In genomic region chr6:17687136-17687535, GRCh38 we compare ENCODE assay signal across 24 cellular contexts. TPM values are rescaled to one million over a fixed set of nuclear protein-coding genes. Genes with fewer than 3 reads are reported as not detected.
DNase-seq lines count a peak whose midpoint lies in the region; ATAC-seq, FAIRE-seq and TF ChIP-seq lines count a peak whose summit lies in the region.
"Had no signal": no experiment of that assay in that cellular context is flagged by ENCODE, and none has a peak within 500 bp of the region (broad histone marks: within the 10 kb centered on the region; RNA-seq: fewer than 3 reads in every experiment).

No MANE protein-coding gene starts in this region.

- POLR2A ChIA-PET in HCT116 (lab: Charles Lee) = no interaction called here

- H3K36me3 Mint-ChIP-seq in activated naive CD4-positive, alpha-beta T cell treated with anti-CD3 and anti-CD28 coated beads, Interleukin-2, amount 50 U/mL, for 24 hours = peaks cover 22% of the 10 kb centered on the region
- H3K36me3 Mint-ChIP-seq in activated naive CD4-positive, alpha-beta T cell treated with anti-CD3 and anti-CD28 coated beads, Interleukin-2, amount 50 U/mL, for 72 hours = peaks cover 21 to 39% of the 10 kb centered on the region in 2 donors
- peaks cover 53% of the 10 kb centered on the region for H3K36me3 Mint-ChIP-seq in activated T-helper 2 cell treated with anti-CD3 and anti-CD28 coated beads, Interferon-gamma antibody, Interleukin-2, Interleukin-4, amounts not matched to agents 10 μg/mL and 5 μg/mL and 100 μg/mL, durations not matched to agents 14 hours and 24 hours and 36 hours (ENCODE audit: low read depth)
- peaks cover 27% of the 10 kb centered on the region for H3K36me3 Mint-ChIP-seq in mesothelial cell of epicardium

- no peak for FAIRE-seq in small intestine (lab: Jason Lieb, UNC)
- FAIRE-seq: D721Med, HTR-8/SVneo, islet of Langerhans had no signal

- H3K27ac ChIP-seq in HCT116 (ENCODE audit: low read depth, low read length) (no peak overlapping the region), small intestine (ENCODE audit: low read depth in 1 of 2, low read length in 1 of 2) (no peak overlapping the region)
- H3K27ac ChIP-seq: BLaER1 treated with 17β-estradiol and CSF1 and Interleukin-3, amounts not matched to agents 10 nM and 100 nM; dorsolateral prefrontal cortex; KMS-11; left lung; parathyroid adenoma; right atrium auricular region; SJSA1; spleen; upper lobe of left lung had no signal

- BruUV-seq in HCT116 (replicated peaks; lab: Mats Ljungman, UMichigan) = TSS peak; percentile 26

- H3K4me1 Mint-ChIP-seq in activated naive CD4-positive, alpha-beta T cell treated with anti-CD3 and anti-CD28 coated beads, Interleukin-2, amount 50 U/mL, for 24 hours = peaks cover 67% of the 10 kb centered on the region
- peaks cover 24% of the 10 kb centered on the region for H3K4me1 Mint-ChIP-seq in activated T-helper 2 cell treated with anti-CD3 and anti-CD28 coated beads, Interferon-gamma antibody, Interleukin-2, Interleukin-4, amounts not matched to agents 10 μg/mL and 5 μg/mL and 100 μg/mL, durations not matched to agents 14 hours and 24 hours and 36 hours (ENCODE audit: low read depth)
- H3K4me1 Mint-ChIP-seq in mesothelial cell of epicardium = peaks cover 4% of the 10 kb centered on the region

- H3K36me3 ChIP-seq in HCT116 (ENCODE audit: control insufficient read depth in 1 of 2, insufficient read depth in 2 of 2, low read length in 2 of 2) (peaks cover 19 to 31% of the 10 kb centered on the region in 2 experiments), small intestine (ENCODE audit: control insufficient read depth in 2 of 2, insufficient read depth in 2 of 2, low read length in 2 of 2) (peaks cover 0 to 8% of the 10 kb centered on the region in 2 donors)

- H3K4me1 ChIP-seq in HCT116 (ENCODE audit: control insufficient read depth in 1 of 2, insufficient read depth in 2 of 2, low read length in 2 of 2) (peaks cover 0 to 8% of the 10 kb centered on the region in 2 experiments; a peak in 1 of 4 replicates), small intestine (ENCODE audit: control insufficient read depth in 2 of 2, insufficient read depth in 1 of 2, low read depth in 1 of 2, low read length in 1 of 2) (no peaks in the 10 kb centered on the region)
- H3K4me1 ChIP-seq: SJSA1 had no signal

- H3K4me2 ChIP-seq in HCT116 (ENCODE audit: low read length) = no peak overlapping the region
- H3K4me2 ChIP-seq: BLaER1 treated with 17β-estradiol and CSF1 and Interleukin-3, amounts not matched to agents 10 nM and 100 nM; KMS-11 had no signal

- H3K79me2 ChIP-seq in HCT116 (ENCODE audit: insufficient read depth, low read length) = peaks cover 98% of the 10 kb centered on the region

- RAD21 ChIA-PET in HCT116 (lab: Charles Lee; ENCODE audit: low non-redundant PET in 1 of 2, low total read pairs in 2 of 2, uncharacterized antibody in 2 of 2, unreplicated experiment in 2 of 2) = no interaction called here

- TF ChIP-seq RAD21 in HCT116 (IDR thresholded peaks at IDR 0.05; ENCODE audit: low read depth) = no peak

- H3K9ac ChIP-seq in HCT116 (ENCODE audit: low read length) = no peak overlapping the region
- H3K9ac ChIP-seq: BLaER1 treated with 17β-estradiol and CSF1 and Interleukin-3, amounts not matched to agents 10 nM and 100 nM; KMS-11; parathyroid adenoma had no signal

- H3K4me3 Mint-ChIP-seq in activated naive CD4-positive, alpha-beta T cell treated with anti-CD3 and anti-CD28 coated beads, Interleukin-2, amount 50 U/mL, for 24 hours = no peak overlapping the region
- no peak overlapping the region for H3K4me3 Mint-ChIP-seq in activated T-helper 2 cell treated with anti-CD3 and anti-CD28 coated beads, Interferon-gamma antibody, Interleukin-2, Interleukin-4, amounts not matched to agents 10 μg/mL and 5 μg/mL and 100 μg/mL, durations not matched to agents 14 hours and 24 hours and 36 hours (ENCODE audit: low read depth)
- no peak overlapping the region for H3K4me3 Mint-ChIP-seq in mesothelial cell of epicardium
- H3K4me3 Mint-ChIP-seq: activated T-helper 17 cell treated with anti-CD3 and anti-CD28 coated beads, Interleukin-2, amount 50 U/mL, for 72 hours; nephron had no signal

- H3K4me3 ChIP-seq in HCT116 (replicated peaks in 1 of 2; ENCODE audit: low read depth in 1 of 2, low read length in 2 of 2) = no peak overlapping the region
- H3K4me3 ChIP-seq in small intestine (ENCODE audit: low read depth in 1 of 2, low read length in 2 of 2) = no peak overlapping the region
- H3K4me3 ChIP-seq: BLaER1 treated with 17β-estradiol and CSF1 and Interleukin-3, amounts not matched to agents 10 nM and 100 nM; dorsolateral prefrontal cortex; left lung; right atrium auricular region; SJSA1; spleen; upper lobe of left lung had no signal

- H3K27me3 ChIP-seq in HCT116 (ENCODE audit: insufficient read depth, low read length) = no peaks in the 10 kb centered on the region
- H3K27me3 ChIP-seq in small intestine (ENCODE audit: control insufficient read depth in 2 of 2, insufficient read depth in 2 of 2, low read length in 2 of 2) = no peaks in the 10 kb centered on the region
- H3K27me3 ChIP-seq: BLaER1 treated with 17β-estradiol and CSF1 and Interleukin-3, amounts not matched to agents 10 nM and 100 nM; dorsolateral prefrontal cortex; left lung; right atrium auricular region; SJSA1; spleen; upper lobe of left lung had no signal

- no peaks in the 10 kb centered on the region for H3K9me3 Mint-ChIP-seq in activated naive CD4-positive, alpha-beta T cell treated with anti-CD3 and anti-CD28 coated beads, Interleukin-2, amount 50 U/mL, for 24 hours
- no peaks in the 10 kb centered on the region for H3K9me3 Mint-ChIP-seq in activated naive CD4-positive, alpha-beta T cell treated with anti-CD3 and anti-CD28 coated beads, Interleukin-2, amount 50 U/mL, for 72 hours
- no peaks in the 10 kb centered on the region for H3K9me3 Mint-ChIP-seq in activated T-helper 2 cell treated with anti-CD3 and anti-CD28 coated beads, Interferon-gamma antibody, Interleukin-2, Interleukin-4, amounts not matched to agents 10 μg/mL and 5 μg/mL and 100 μg/mL, durations not matched to agents 14 hours and 24 hours and 36 hours
- H3K9me3 Mint-ChIP-seq in mesothelial cell of epicardium = no peaks in the 10 kb centered on the region
- H3K9me3 Mint-ChIP-seq: activated T-helper 17 cell treated with anti-CD3 and anti-CD28 coated beads, Interleukin-2, amount 50 U/mL, for 72 hours; nephron had no signal

- intact Hi-C loops in HCT116 (cut with micrococcal nuclease) = no loop called here
- intact Hi-C loops in activated T-helper 2 cell treated with anti-CD3 and anti-CD28 coated beads, Interferon-gamma antibody, Interleukin-2, Interleukin-4, amounts not matched to agents 10 μg/mL and 5 μg/mL and 100 μg/mL, durations not matched to agents 14 hours and 24 hours and 36 hours (cut with micrococcal nuclease) = no loop called here

- H3K27me3 Mint-ChIP-seq in activated naive CD4-positive, alpha-beta T cell treated with anti-CD3 and anti-CD28 coated beads, Interleukin-2, amount 50 U/mL, for 24 hours = no peaks in the 10 kb centered on the region
- H3K27me3 Mint-ChIP-seq in activated T-helper 2 cell treated with anti-CD3 and anti-CD28 coated beads, Interferon-gamma antibody, Interleukin-2, Interleukin-4, amounts not matched to agents 10 μg/mL and 5 μg/mL and 100 μg/mL, durations not matched to agents 14 hours and 24 hours and 36 hours (ENCODE audit: low read depth) = no peaks in the 10 kb centered on the region
- H3K27me3 Mint-ChIP-seq in mesothelial cell of epicardium (ENCODE audit: low read depth) = no peaks in the 10 kb centered on the region
- H3K27me3 Mint-ChIP-seq: activated T-helper 17 cell treated with anti-CD3 and anti-CD28 coated beads, Interleukin-2, amount 50 U/mL, for 72 hours had no signal

- TF ChIP-seq CTCF in HCT116 (IDR thresholded peaks at IDR 0.05 in 2 of 3, conservative IDR thresholded peaks at IDR 0.05 in 1 of 3; ENCODE audit: borderline replicate concordance in 1 of 3, insufficient read depth in 1 of 3, low read depth in 2 of 3, low read length in 2 of 3) (no peak), mesothelial cell of epicardium (IDR thresholded peaks at IDR 0.05; ENCODE audit: unreplicated experiment) (no peak)

- no peak overlapping the region for H2AFZ ChIP-seq in HCT116 (ENCODE audit: low read depth, low read length, poor library complexity, severe bottlenecking)
- H2AFZ ChIP-seq: parathyroid adenoma had no signal

- no peak for ATAC-seq in activated naive CD4-positive, alpha-beta T cell treated with anti-CD3 and anti-CD28 coated beads, Interleukin-2, amount 50 U/mL, for 72 hours
- ATAC-seq in HCT116 = no peak
- no peak for ATAC-seq in HG03432 (IDR thresholded peaks at IDR 0.05; ENCODE audit: unreplicated experiment)
- ATAC-seq: activated T-helper 17 cell treated with anti-CD3 and anti-CD28 coated beads, Interleukin-2, amount 50 U/mL, for 72 hours; left lung had no signal

- H3K9me3 ChIP-seq in HCT116 (ENCODE audit: control insufficient read depth in 1 of 2, insufficient read depth in 1 of 2, low read depth in 1 of 2, low read length in 2 of 2) = no peaks in the 10 kb centered on the region
- no peaks in the 10 kb centered on the region for H3K9me3 ChIP-seq in small intestine (ENCODE audit: control insufficient read depth, low read depth)
- H3K9me3 ChIP-seq: left lung, right atrium auricular region, SJSA1, spleen, upper lobe of left lung had no signal

- peaks cover 29% of the 10 kb centered on the region for H4K20me1 ChIP-seq in HCT116 (ENCODE audit: insufficient read depth)

- peak overlapping the region; percentile 6 for H3K27ac Mint-ChIP-seq in activated naive CD4-positive, alpha-beta T cell treated with anti-CD3 and anti-CD28 coated beads, Interleukin-2, amount 50 U/mL, for 24 hours
- H3K27ac Mint-ChIP-seq in activated naive CD4-positive, alpha-beta T cell treated with anti-CD3 and anti-CD28 coated beads, Interleukin-2, amount 50 U/mL, for 72 hours = peak overlapping the region in 1 of 2 donors; percentile 1
- peak overlapping the region; percentile 64 for H3K27ac Mint-ChIP-seq in activated T-helper 2 cell treated with anti-CD3 and anti-CD28 coated beads, Interferon-gamma antibody, Interleukin-2, Interleukin-4, amounts not matched to agents 10 μg/mL and 5 μg/mL and 100 μg/mL, durations not matched to agents 14 hours and 24 hours and 36 hours
- H3K27ac Mint-ChIP-seq in mesothelial cell of epicardium = peak overlapping the region; percentile 80
- H3K27ac Mint-ChIP-seq: activated T-helper 17 cell treated with anti-CD3 and anti-CD28 coated beads, Interleukin-2, amount 50 U/mL, for 72 hours had no signal

- DNase-seq in activated naive CD4-positive, alpha-beta T cell treated with anti-CD3 and anti-CD28 coated beads, Interleukin-2, amount 50 U/mL, for 72 hours (ENCODE audit: low spot score in 2 of 2) = no peak
- DNase-seq in HCT116 (ENCODE audit: low read depth, low spot score) (no peak), mesothelial cell of epicardium (ENCODE audit: low spot score in 2 of 2, unreplicated experiment in 2 of 2) (no peak), small intestine (no peak)
- no peak for DNase-seq in activated T-helper 2 cell treated with anti-CD3 and anti-CD28 coated beads, Interferon-gamma antibody, Interleukin-2, Interleukin-4, amounts not matched to agents 10 μg/mL and 5 μg/mL and 100 μg/mL, durations not matched to agents 14 hours and 24 hours and 36 hours (ENCODE audit: low spot score)
- DNase-seq: dorsolateral prefrontal cortex, left lung, NCI-H1417, NCI-H2081, NCI-H774, spleen, upper lobe of left lung had no signal

- no peak for TF ChIP-seq POLR2A in HCT116 (IDR thresholded peaks at IDR 0.05; ENCODE audit: borderline replicate concordance, extremely low read depth, insufficient read depth, insufficient read length)

- CTCF ChIA-PET in HCT116 (lab: Charles Lee) = no interaction called here

- H3K9me2 ChIP-seq in HCT116 (ENCODE audit: insufficient read depth) = no peaks in the 10 kb centered on the region

- WGBS in small intestine, 3 donors = 81 to 97% (median 85%) methylated on average over 1 of the region's 1 CpG

RNA-seq across cellular contexts. Expression of gene NUP153, which starts 19.6 kb away (rescaled TPM):
- total RNA-seq in activated naive CD4-positive, alpha-beta T cell treated with anti-CD3 and anti-CD28 coated beads, Interleukin-2, amount 50 U/mL, for 72 hours = 10 to 100 TPM; 77.3 to 84.8 TPM
- total RNA-seq in HCT116 (2021; ENCODE audit: unreplicated experiment) = 51.6 TPM
- 14.7 and 18.5 TPM in 2 replicates for polyA plus RNA-seq in HCT116 (2012)
- 90.2 and 93.5 TPM in 2 replicates for total RNA-seq in activated T-helper 2 cell treated with anti-CD3 and anti-CD28 coated beads, Interferon-gamma antibody, Interleukin-2, Interleukin-4, amounts not matched to agents 10 μg/mL and 5 μg/mL and 100 μg/mL, durations not matched to agents 14 hours and 24 hours and 36 hours
- 47.4 to 48.4 TPM (median 48.2 TPM) in 3 replicates for total RNA-seq in mesothelial cell of epicardium
- 1 to 10 TPM; 7.6 to 8.9 (median 8.3) TPM for polyA plus RNA-seq in small intestine
